ENCODE assay signal across 21 cellular contexts in genomic region chr1:221891708-221892107, GRCh38.
A peak's percentile ranks its signal among the peaks of the same experiment; 100 is the strongest.
DNase-seq lines count a peak whose midpoint lies in the region; ATAC-seq, FAIRE-seq and TF ChIP-seq lines count a peak whose summit lies in the region.
"Had no signal": no experiment of that assay in that cellular context is flagged by ENCODE, and none has a peak within 500 bp of the region (broad histone marks: within the 10 kb centered on the region; RNA-seq: fewer than 3 reads in every experiment).

No MANE protein-coding gene starts in this region.

- H3K36me3 ChIP-seq in liver (ENCODE audit: control insufficient read depth in 4 of 4, insufficient read depth in 3 of 4, low read depth in 1 of 4, low read length in 3 of 4), result no peaks in the 10 kb centered on the region
- H3K36me3 ChIP-seq in right lobe of liver, result no peaks in the 10 kb centered on the region
- H3K36me3 ChIP-seq in keratinocyte (ENCODE audit: control insufficient read depth in 2 of 2, extremely low read depth in 1 of 2, insufficient read depth in 2 of 2, low read length in 2 of 2), result no peaks in the 10 kb centered on the region
- H3K36me3 ChIP-seq: esophagus squamous epithelium, HAP-1 had no signal

- H3K27ac ChIP-seq in liver (ENCODE audit: low read depth in 1 of 2, low read length in 2 of 2) (no peak overlapping the region), right lobe of liver (no peak overlapping the region), keratinocyte (ENCODE audit: control insufficient read depth, insufficient read depth, low read length) (no peak overlapping the region)

- TF ChIP-seq POLR2A in right lobe of liver (IDR thresholded peaks at IDR 0.05), result no peak

- H3K9me1 ChIP-seq in keratinocyte (ENCODE audit: control insufficient read depth, extremely low read depth, insufficient read depth, low read length), result no peaks in the 10 kb centered on the region

- peaks cover 0 to 2% (median 0%) of the 10 kb centered on the region in 4 donors for H3K9me3 ChIP-seq in liver (ENCODE audit: control insufficient read depth in 4 of 4, low read length in 3 of 4)
- no peaks in the 10 kb centered on the region for H3K9me3 ChIP-seq in right lobe of liver
- no peaks in the 10 kb centered on the region for H3K9me3 ChIP-seq in keratinocyte (ENCODE audit: control insufficient read depth, low read depth, low read length)
- H3K9me3 ChIP-seq: esophagus squamous epithelium, HAP-1 had no signal

- intact Hi-C loops in right lobe of liver (cut with DNase I), result no loop called here

- H3K9ac ChIP-seq in liver (ENCODE audit: low read depth in 1 of 2, low read length in 2 of 2) (no peak overlapping the region), keratinocyte (ENCODE audit: control insufficient read depth, extremely low read depth, insufficient read depth, low read length) (no peak overlapping the region)

- TF ChIP-seq RAD21 in liver (IDR thresholded peaks at IDR 0.05), result no peak

- H3K79me2 ChIP-seq in keratinocyte (ENCODE audit: control insufficient read depth, insufficient read depth, low read length), result no peaks in the 10 kb centered on the region

- no peaks in the 10 kb centered on the region for H4K20me1 ChIP-seq in keratinocyte (ENCODE audit: control insufficient read depth, extremely low read depth, insufficient read depth, low read length)

- no peaks in the 10 kb centered on the region for H3K27me3 ChIP-seq in liver (ENCODE audit: control insufficient read depth in 4 of 4, insufficient read depth in 4 of 4, low read length in 3 of 4)
- no peaks in the 10 kb centered on the region for H3K27me3 ChIP-seq in right lobe of liver
- H3K27me3 ChIP-seq in keratinocyte (ENCODE audit: control insufficient read depth, extremely low read depth, insufficient read depth, low read length), result no peaks in the 10 kb centered on the region
- H3K27me3 ChIP-seq: esophagus squamous epithelium had no signal

- H3K4me2 ChIP-seq in keratinocyte (ENCODE audit: control insufficient read depth, extremely low read depth, insufficient read depth, low read depth, low read length), result peak overlapping the region; percentile 2

- 65% methylated on average over 1 of the region's 1 CpG for WGBS in liver
- WGBS in right lobe of liver (ENCODE audit: insufficient coverage, low coverage, low lambda C conversion rate, missing lambda C conversion rate), result 67% methylated on average over 1 of the region's 1 CpG

- H3K4me3 ChIP-seq in liver (ENCODE audit: low read depth in 1 of 3, low read length in 3 of 3), result no peak overlapping the region
- H3K4me3 ChIP-seq in right lobe of liver, result no peak overlapping the region
- no peak overlapping the region for H3K4me3 ChIP-seq in epithelial cell of esophagus (ENCODE audit: low read length)
- H3K4me3 ChIP-seq in keratinocyte (ENCODE audit: control insufficient read depth in 2 of 3, extremely low read depth in 1 of 3, insufficient read depth in 2 of 3, low read depth in 1 of 3, low read length in 3 of 3), result no peak overlapping the region
- H3K4me3 ChIP-seq: esophagus squamous epithelium, HAP-1, lung had no signal

- peak; percentile 5 for FAIRE-seq in keratinocyte (lab: Jason Lieb, UNC)
- FAIRE-seq: A204.1, astrocyte, GM12892, HTR-8/SVneo had no signal

- H2AFZ ChIP-seq in keratinocyte (ENCODE audit: control insufficient read depth, low read length), result no peak overlapping the region

- no peak for DNase-seq in right lobe of liver
- DNase-seq in epithelial cell of esophagus (ENCODE audit: low read depth), result peak; percentile 80
- DNase-seq in keratinocyte (ENCODE audit: low read depth, low spot score), result no peak
- no peak for DNase-seq in NCI-H2196 (lab: John Stamatoyannopoulos, UW; ENCODE audit: unreplicated experiment)
- no peak for DNase-seq in cortex of kidney (lab: John Stamatoyannopoulos, UW)
- DNase-seq: activated CD8-positive, alpha-beta memory T cell treated with anti-CD3 and anti-CD28 coated beads for 24 hours; CD8-positive, alpha-beta memory T cell; esophagus squamous epithelium; NCI-H187 treated with DMSO at 0.1 percent for 48 hours; NCI-H510A treated with DMSO at 0.1 percent for 48 hours; retina; stimulated activated CD4-positive, alpha-beta T cell treated with anti-CD3 and anti-CD28 coated beads, Interleukin-2, amount 100 ng/mL, for 24 hours had no signal

- H3K4me1 ChIP-seq in liver (ENCODE audit: control insufficient read depth in 4 of 4, insufficient read depth in 4 of 4, low read length in 3 of 4) (peaks cover 0 to 5% (median 2%) of the 10 kb centered on the region in 4 donors), right lobe of liver (no peaks in the 10 kb centered on the region), keratinocyte (ENCODE audit: control insufficient read depth, extremely low read depth, insufficient read depth, low read length) (peaks cover 23% of the 10 kb centered on the region)
- H3K4me1 ChIP-seq: HAP-1 had no signal

- dilution Hi-C loops in keratinocyte (cut with MboI; ENCODE audit: extremely low pct_ligation_motif_present, low sequenced_read_pairs), result no loop called here

- ATAC-seq in right lobe of liver, result no peak
- no peak for ATAC-seq in GM19035 (IDR thresholded peaks at IDR 0.05; ENCODE audit: unreplicated experiment)
- ATAC-seq in GM18861 (IDR thresholded peaks at IDR 0.05; ENCODE audit: unreplicated experiment), result no peak

- TF ChIP-seq CTCF in liver (IDR thresholded peaks at IDR 0.05; ENCODE audit: low read depth, low read length, missing input control), result no peak
- no peak for TF ChIP-seq CTCF in right lobe of liver (IDR thresholded peaks at IDR 0.05)
- TF ChIP-seq CTCF in epithelial cell of esophagus (IDR thresholded peaks at IDR 0.05; ENCODE audit: insufficient read depth, low read depth, low read length, missing control alignments), result no peak
- TF ChIP-seq CTCF in keratinocyte (optimal IDR thresholded peaks at IDR 0.05 in 1 of 3, IDR thresholded peaks at IDR 0.05 in 1 of 3, conservative IDR thresholded peaks at IDR 0.05 in 1 of 3; ENCODE audit: extremely low read depth in 1 of 3, insufficient read depth in 2 of 3, low read length in 3 of 3), result no peak

TF ChIP-seq in liver, 16 proteins besides CTCF, POLR2A, EP300 and RAD21:
- TF ChIP-seq HNF4G (IDR thresholded peaks at IDR 0.05), result no peak
- TF ChIP-seq EGR1 (IDR thresholded peaks at IDR 0.05; ENCODE audit: low read depth in 2 of 2), result no peak
- TF ChIP-seq, protein P1, sequence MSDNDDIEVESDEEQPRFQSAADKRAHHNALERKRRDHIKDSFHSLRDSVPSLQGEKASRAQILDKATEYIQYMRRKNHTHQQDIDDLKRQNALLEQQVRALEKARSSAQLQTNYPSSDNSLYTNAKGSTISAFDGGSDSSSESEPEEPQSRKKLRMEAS (IDR thresholded peaks at IDR 0.05), result no peak
- TF ChIP-seq NR2F2 (IDR thresholded peaks at IDR 0.05), result peak; percentile 62
- no peak for TF ChIP-seq JUND (IDR thresholded peaks at IDR 0.05)
- no peak for TF ChIP-seq FOXA1 (IDR thresholded peaks at IDR 0.05)
- peak; percentile 38 for TF ChIP-seq SP1 (IDR thresholded peaks at IDR 0.05)
